ENCODE assay signal across 21 cellular contexts in the genomic region with DNA sequence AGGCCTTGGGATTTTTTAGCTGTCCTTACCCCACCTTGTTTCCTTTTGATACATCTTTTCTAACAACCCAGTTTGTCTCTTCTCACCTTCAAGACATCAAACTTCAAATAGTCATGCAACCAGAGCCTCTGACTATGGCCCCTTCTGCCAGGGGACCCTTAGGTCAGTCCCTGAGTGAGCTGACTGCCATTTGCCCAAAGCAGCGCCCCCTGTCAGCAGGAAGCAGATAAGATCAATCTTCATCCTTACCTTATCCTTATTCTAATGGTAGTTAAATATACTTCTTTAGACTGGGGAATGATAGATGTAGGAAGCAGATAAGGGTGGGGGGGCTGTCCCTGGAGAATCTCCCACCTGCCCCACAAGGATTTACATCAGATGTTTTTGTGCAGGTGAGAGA. TPM values are rescaled to one million over a fixed set of nuclear protein-coding genes. Genes with fewer than 3 reads are reported as not detected.
"Had no signal": no experiment of that assay in that cellular context is flagged by ENCODE, and none has a peak within 500 bp of the region (broad histone marks: within the 10 kb centered on the region; RNA-seq: fewer than 3 reads in every experiment).

No MANE protein-coding gene starts in this region.

- DNase-seq: dermis blood vessel endothelial cell; erythroblast; foreskin keratinocyte; kidney; left colon; left ventricle myocardium superior; mesenchymal stem cell; midbrain; nucleus accumbens; ovary; right cardiac atrium; small intestine; stimulated activated CD4-positive, alpha-beta T cell treated with anti-CD3 and anti-CD28 coated beads, Interleukin-2, amount 100 ng/mL, for 48 hours; stimulated activated naive CD4-positive, alpha-beta T cell treated with Interleukin-2 at 50 U/mL for 16 hours; thyroid gland; uterus had no signal

- H3K9ac ChIP-seq: neural progenitor cell had no signal

- ATAC-seq: foreskin keratinocyte; left colon; left ventricle myocardium superior; natural killer cell treated with Interleukin-12 subunit alpha and Interleukin-12 subunit beta and Interleukin-15 and Interleukin-18, amount 100 ng/mL, for 72 hours; right cardiac atrium had no signal

- H3K27ac ChIP-seq: foreskin keratinocyte, neural progenitor cell, ovary, suprapubic skin, thyroid gland, uterus had no signal

- H3K4me2 ChIP-seq: neural progenitor cell had no signal

- H3K36me3 ChIP-seq: neural progenitor cell, ovary, suprapubic skin, thyroid gland, uterus had no signal

- H2AFZ ChIP-seq: neural progenitor cell had no signal

- H3K4me3 ChIP-seq: lung, neural progenitor cell, ovary, suprapubic skin, thyroid gland, uterus had no signal

- H3K27me3 ChIP-seq: foreskin keratinocyte, neural progenitor cell, ovary, suprapubic skin, thyroid gland, uterus had no signal

- H3K9me3 ChIP-seq: thyroid gland, uterus had no signal

- H3K4me1 ChIP-seq: foreskin keratinocyte, neural progenitor cell, suprapubic skin, thyroid gland, uterus had no signal

RNA-seq across cellular contexts. Expression of a gene that starts 29.8 kb away (rescaled TPM):
- total RNA-seq: dermis blood vessel endothelial cell; endothelial cell of umbilical vein; kidney; left colon; left ventricle myocardium superior; lung; natural killer cell treated with Interleukin-12 subunit alpha and Interleukin-12 subunit beta and Interleukin-15 and Interleukin-18, amount 100 ng/mL, for 72 hours; ovary; right cardiac atrium; suprapubic skin; thyroid gland; uterus had no signal
